In the genomic region with DNA sequence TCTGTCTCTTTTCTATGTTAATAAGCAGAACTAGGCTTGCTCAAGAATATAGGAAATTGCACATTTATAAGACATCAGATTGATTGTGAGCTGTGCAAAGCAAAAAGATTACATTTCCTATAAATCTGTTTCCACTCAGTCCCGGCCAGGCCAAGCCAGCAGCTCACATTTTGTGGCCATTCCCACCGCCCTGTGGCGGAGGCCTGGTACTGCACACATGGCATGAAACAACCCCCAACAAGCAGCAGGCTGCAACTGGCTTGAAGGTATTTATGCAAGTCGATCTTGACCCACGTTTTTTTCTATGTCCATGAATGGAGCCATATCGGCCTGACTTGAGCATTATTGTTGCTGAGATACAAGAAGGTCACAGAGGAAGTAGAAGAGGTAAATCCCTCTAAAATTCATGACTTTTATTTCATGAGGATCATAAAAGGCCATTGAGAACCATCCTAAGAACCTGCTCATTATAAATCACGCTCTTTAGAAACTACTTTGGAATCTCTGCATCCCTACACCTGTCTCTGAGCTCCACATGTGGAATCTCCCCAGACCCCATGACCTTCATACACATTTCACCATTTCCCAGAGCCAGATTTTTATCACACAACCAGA, we compare ENCODE assay signal across 8 cellular contexts.
DNase-seq lines count a peak whose midpoint lies in the region; ATAC-seq and TF ChIP-seq lines count a peak whose summit lies in the region.

No MANE protein-coding gene starts in this region.

- TF ChIP-seq CTCF in choroid plexus epithelial cell (conservative IDR thresholded peaks at IDR 0.05; ENCODE audit: low read depth, low read length), result peak; percentile 98

- peak; percentile 75 for ATAC-seq in HG02981 (IDR thresholded peaks at IDR 0.05; ENCODE audit: unreplicated experiment)
- no peak for ATAC-seq in GM19455 (IDR thresholded peaks at IDR 0.05; ENCODE audit: unreplicated experiment)

- DNase-seq in NCI-H2196 (lab: John Stamatoyannopoulos, UW; ENCODE audit: unreplicated experiment), result peak; percentile 17
- DNase-seq in NCI-H2196 treated with DMSO at 0.1 percent for 48 hours (lab: John Stamatoyannopoulos, UW; ENCODE audit: unreplicated experiment), result no peak
- DNase-seq in SHP77 (lab: John Stamatoyannopoulos, UW), result peak; percentile 67 to 71
- DNase-seq in choroid plexus epithelial cell (ENCODE audit: low read depth), result peak; percentile 91
- DNase-seq in left kidney (ENCODE audit: low read depth, low spot score), result peak; percentile 92
- DNase-seq in stimulated activated CD4-positive, alpha-beta T cell treated with anti-CD3 and anti-CD28 coated beads, TNF-alpha, amount 100 ng/mL, for 48 hours (ENCODE audit: low read depth in 3 of 3), result peak; percentile 1 to 8 (median 7)

- H3K4me3 ChIP-seq in choroid plexus epithelial cell (ENCODE audit: low read depth, low read length), result no peak overlapping the region
